23 cellular contexts compared by ENCODE assay signal in genomic region chr7:108637049-108637621, GRCh38.
DNase-seq lines count a peak whose midpoint lies in the region; ATAC-seq, FAIRE-seq and TF ChIP-seq lines count a peak whose summit lies in the region.
"Had no signal": no experiment of that assay in that cellular context is flagged by ENCODE, and none has a peak within 500 bp of the region (broad histone marks: within the 10 kb centered on the region; RNA-seq: fewer than 3 reads in every experiment).

No MANE protein-coding gene starts in this region.

- FAIRE-seq in bronchial epithelial cell (lab: Jason Lieb, UNC): peak; percentile 52
- FAIRE-seq: D721Med had no signal

- intact Hi-C loops in right lobe of liver (cut with DNase I) (no loop called here), upper lobe of right lung (cut with DNase I) (no loop called here)

- H3K4me3 ChIP-seq in bronchial epithelial cell (ENCODE audit: low read depth, low read length) (no peak overlapping the region), right lobe of liver (no peak overlapping the region), upper lobe of right lung (no peak overlapping the region)
- H3K4me3 ChIP-seq: MG63 had no signal

- H3K27me3 ChIP-seq in bronchial epithelial cell (ENCODE audit: control insufficient read depth, insufficient read depth, low read length): no peaks in the 10 kb centered on the region
- no peaks in the 10 kb centered on the region for H3K27me3 ChIP-seq in right lobe of liver
- no peaks in the 10 kb centered on the region for H3K27me3 ChIP-seq in upper lobe of right lung
- H3K27me3 ChIP-seq: MG63 had no signal

- TF ChIP-seq CTCF in bronchial epithelial cell (IDR thresholded peaks at IDR 0.05; ENCODE audit: insufficient read depth, low read length, severe bottlenecking): no peak
- no peak for TF ChIP-seq CTCF in right lobe of liver (IDR thresholded peaks at IDR 0.05)
- TF ChIP-seq CTCF in upper lobe of right lung (IDR thresholded peaks at IDR 0.05): no peak

- H3K4me1 ChIP-seq in right lobe of liver (peaks cover 0 to 11% (median 4%) of the 10 kb centered on the region in 4 donors), upper lobe of right lung (peaks cover 4% of the 10 kb centered on the region)

- DNase-seq in NCI-H1417 (lab: John Stamatoyannopoulos, UW) (peak in 2 of 3 experiments; percentile 22 to 79), NCI-H1417 treated with DMSO at 0.1 percent for 48 hours (lab: John Stamatoyannopoulos, UW) (no peak), bronchial epithelial cell (ENCODE audit: low read depth) (no peak), right lobe of liver (peak in 1 of 3 donors; percentile 56), upper lobe of right lung (peak; percentile 78), NCI-H1930 (lab: John Stamatoyannopoulos, UW) (no peak)
- DNase-seq: 8988T; CD8-positive, alpha-beta T cell; EL; HFFc6; IMR-90; Karpas-422; MG63; NCI-H1092; NCI-H1694; NCI-H226; NCI-H526 treated with DMSO at 0.1 percent for 48 hours; OCI-M1; RPMI8226; SIG-M5 had no signal

- no peaks in the 10 kb centered on the region for H3K36me3 ChIP-seq in bronchial epithelial cell (ENCODE audit: control insufficient read depth, insufficient read depth, low read length)
- H3K36me3 ChIP-seq in right lobe of liver: no peaks in the 10 kb centered on the region
- no peaks in the 10 kb centered on the region for H3K36me3 ChIP-seq in upper lobe of right lung
- H3K36me3 ChIP-seq: MG63 had no signal

- TF ChIP-seq POLR2A in right lobe of liver (IDR thresholded peaks at IDR 0.05): no peak

- H3K9me3 ChIP-seq in right lobe of liver: no peaks in the 10 kb centered on the region
- H3K9me3 ChIP-seq in upper lobe of right lung: no peaks in the 10 kb centered on the region
- H3K9me3 ChIP-seq: MG63 had no signal

- ATAC-seq in right lobe of liver (peak; percentile 95 to 98 (median 97)), upper lobe of right lung (peak; percentile 96), HG03378 (IDR thresholded peaks at IDR 0.05; ENCODE audit: unreplicated experiment) (no peak), GM19324 (IDR thresholded peaks at IDR 0.05; ENCODE audit: low FRiP score, unreplicated experiment) (no peak)
- ATAC-seq: CD8-positive, alpha-beta T cell had no signal

- H3K27ac ChIP-seq in right lobe of liver: peak overlapping the region in 1 of 3 donors; percentile 49
- H3K27ac ChIP-seq in upper lobe of right lung: no peak overlapping the region

- 33% methylated on average over 2 of the region's 3 CpGs for WGBS in right lobe of liver (ENCODE audit: insufficient coverage, low coverage, low lambda C conversion rate, missing lambda C conversion rate)

Comparison
In these comparisons a context has a peak if more than half of its experiments do, and no peak if none do; other contexts are left out.
1. DNase-seq: peak in NCI-H1417 (2 of 3) and upper lobe of right lung (single experiment); none in NCI-H1417 treated with DMSO at 0.1 percent for 48 hours (single experiment), bronchial epithelial cell (single experiment) and NCI-H1930 (0 of 2).
2. ATAC-seq: peak in right lobe of liver (4 of 4) and upper lobe of right lung (single experiment); none in HG03378 (single experiment) and GM19324 (single experiment).